Comparison of ENCODE assay signal across 20 cellular contexts in genomic region chr11:12591706-12592105, GRCh38.
"Had no signal": no experiment of that assay in that cellular context is flagged by ENCODE, and none has a peak within 500 bp of the region (broad histone marks: within the 10 kb centered on the region; RNA-seq: fewer than 3 reads in every experiment).

No MANE protein-coding gene starts in this region.

- H3K4me1 ChIP-seq: lower lobe of right lung, suprapubic skin had no signal

- H3K9me3 ChIP-seq: lower lobe of right lung, ovary, right lobe of liver, suprapubic skin had no signal

- DNase-seq: caudate nucleus; dorsolateral prefrontal cortex; effector CD4-positive, alpha-beta T cell; kidney; lower lobe of right lung; naive B cell; occipital lobe; ovary; retina; right lobe of liver; small intestine; stimulated activated CD4-positive, alpha-beta T cell treated with anti-CD3 and anti-CD28 coated beads, Interleukin-15, amount 100 ng/mL, for 24 hours; stimulated activated CD4-positive, alpha-beta T cell treated with anti-CD3 and anti-CD28 coated beads, Interleukin-4, amount 100 ng/mL, for 1 hour; stimulated activated CD8-positive, alpha-beta memory T cell treated with anti-CD3 and anti-CD28 coated beads, Interleukin-4, amount 100 ng/mL, for 48 hours; stimulated activated naive CD4-positive, alpha-beta T cell; stimulated activated naive CD8-positive, alpha-beta T cell treated with anti-CD3 and anti-CD28 coated beads, Interleukin-15, amount 100 ng/mL, for 72 hours had no signal

- H3K4me1 Mint-ChIP-seq: naive B cell; stimulated activated naive CD8-positive, alpha-beta T cell treated with anti-CD3 and anti-CD28 coated beads, Interleukin-15, amount 100 ng/mL, for 72 hours had no signal

- H3K9me3 Mint-ChIP-seq: stimulated activated naive CD8-positive, alpha-beta T cell treated with anti-CD3 and anti-CD28 coated beads, Interleukin-15, amount 100 ng/mL, for 72 hours; type B pancreatic cell had no signal

- H3K36me3 Mint-ChIP-seq: naive B cell, type B pancreatic cell had no signal

- H3K36me3 ChIP-seq: lower lobe of right lung, ovary, right lobe of liver, suprapubic skin had no signal

- H3K4me3 Mint-ChIP-seq: naive B cell; nephron; stimulated activated naive CD8-positive, alpha-beta T cell treated with anti-CD3 and anti-CD28 coated beads, Interleukin-15, amount 100 ng/mL, for 72 hours; type B pancreatic cell had no signal

- H3K27me3 ChIP-seq: ovary, right lobe of liver had no signal

- H3K4me3 ChIP-seq: lower lobe of right lung, ovary, right lobe of liver, suprapubic skin had no signal

- ATAC-seq: left lobe of liver; lower lobe of right lung; right lobe of liver; stimulated activated naive CD8-positive, alpha-beta T cell treated with anti-CD3 and anti-CD28 coated beads, Interleukin-15, amount 100 ng/mL, for 72 hours had no signal

- H3K27me3 Mint-ChIP-seq: type B pancreatic cell had no signal

- H3K27ac Mint-ChIP-seq: nephron; stimulated activated naive CD8-positive, alpha-beta T cell treated with anti-CD3 and anti-CD28 coated beads, Interleukin-15, amount 100 ng/mL, for 72 hours; type B pancreatic cell had no signal

- H3K27ac ChIP-seq: dorsolateral prefrontal cortex, lower lobe of right lung, ovary, right lobe of liver, suprapubic skin had no signal
